9 cellular contexts compared by ENCODE assay signal in genomic region chr5:1772634-1773033, GRCh38. TPM values are rescaled to one million over a fixed set of nuclear protein-coding genes. Genes with fewer than 3 reads are reported as not detected.
DNase-seq lines count a peak whose midpoint lies in the region; ATAC-seq, FAIRE-seq and TF ChIP-seq lines count a peak whose summit lies in the region.
"Had no signal": no experiment of that assay in that cellular context is flagged by ENCODE, and none has a peak within 500 bp of the region (broad histone marks: within the 10 kb centered on the region; RNA-seq: fewer than 3 reads in every experiment).

No MANE protein-coding gene starts in this region.

- no peaks in the 10 kb centered on the region for H4K20me1 ChIP-seq in H9 (ENCODE audit: control insufficient read depth, insufficient read depth, insufficient read length)

- CTCF ChIA-PET in Panc1 (lab: Charles Lee): no interaction called here

- H3K27me3 ChIP-seq in H9 (ENCODE audit: insufficient read depth, low read length): no peaks in the 10 kb centered on the region
- no peaks in the 10 kb centered on the region for H3K27me3 ChIP-seq in Panc1 (ENCODE audit: control insufficient read depth, insufficient read depth, low read length)
- peaks cover 2% of the 10 kb centered on the region for H3K27me3 ChIP-seq in left ventricle myocardium inferior (ENCODE audit: low read depth)

- peaks cover 9 to 11% of the 10 kb centered on the region in 2 experiments; a peak in 4 of 5 replicates for H3K9me3 Mint-ChIP-seq in H9

- H3K23ac ChIP-seq in H9 (ENCODE audit: insufficient read length, low read depth, low read length): peak overlapping the region; percentile 40

- H3K9me3 ChIP-seq in H9 (ENCODE audit: control insufficient read depth, low read depth, low read length): no peaks in the 10 kb centered on the region
- no peaks in the 10 kb centered on the region for H3K9me3 ChIP-seq in Panc1 (ENCODE audit: control insufficient read depth, insufficient read depth, low read depth, low read length)
- no peaks in the 10 kb centered on the region for H3K9me3 ChIP-seq in left ventricle myocardium inferior (replicated peaks)

- no peaks in the 10 kb centered on the region for H3K79me2 ChIP-seq in H9 (ENCODE audit: insufficient read depth, low read length)

- no peak overlapping the region for H4K5ac ChIP-seq in H9 (ENCODE audit: insufficient read length, low read depth, low read length)

- no peak overlapping the region for H3T11ph ChIP-seq in H9 (ENCODE audit: low read length)

- no peak overlapping the region for H3K27ac ChIP-seq in H9 (ENCODE audit: insufficient read length, low read depth, low read length)
- no peak overlapping the region for H3K27ac ChIP-seq in Panc1 (ENCODE audit: low read length)
- no peak overlapping the region for H3K27ac ChIP-seq in left ventricle myocardium inferior (replicated peaks)

- no peaks in the 10 kb centered on the region for H3K79me1 ChIP-seq in H9 (ENCODE audit: insufficient read depth, low read depth, low read length, poor library complexity, severe bottlenecking)

- H3K9ac ChIP-seq in H9 (ENCODE audit: extremely low read depth, insufficient read length, low read length): no peak overlapping the region

- no peak overlapping the region for H2BK5ac ChIP-seq in H9 (ENCODE audit: insufficient read length, low read length)

- no peak overlapping the region for H2BK15ac ChIP-seq in H9 (ENCODE audit: low read depth, low read length)

- no peak overlapping the region for H3K18ac ChIP-seq in H9 (ENCODE audit: insufficient read length, low read depth, low read length)

- no peak overlapping the region for H3K4ac ChIP-seq in H9 (ENCODE audit: low read depth, low read length)

- H3K36me3 Mint-ChIP-seq in H9 (ENCODE audit: insufficient read depth in 1 of 3, low read depth in 3 of 3): no peaks in the 10 kb centered on the region; a peak in 1 of 7 replicates

- no peak overlapping the region for H3K4me3 Mint-ChIP-seq in H9

- intact Hi-C loops in Panc1 (cut with micrococcal nuclease; ENCODE audit: unreplicated experiment) (no loop called here), left ventricle myocardium inferior (cut with micrococcal nuclease) (no loop called here)

- H3K4me1 ChIP-seq in H9 (ENCODE audit: insufficient read depth, low read length): no peaks in the 10 kb centered on the region
- H3K4me1 ChIP-seq in Panc1 (ENCODE audit: control insufficient read depth, insufficient read depth, low read length): 0 out of 2 replicates have a peak, but pooled peaks cover 4% of the 10 kb centered on the region
- no peaks in the 10 kb centered on the region for H3K4me1 ChIP-seq in left ventricle myocardium inferior

- FAIRE-seq in D721Med (lab: Jason Lieb, UNC): no peak
- FAIRE-seq: frontal cortex had no signal

- H3K4me1 Mint-ChIP-seq in H9: peaks cover 4 to 6% of the 10 kb centered on the region in 2 experiments

- H2AFZ ChIP-seq in H9 (ENCODE audit: low read length): no peak overlapping the region

- H3K4me2 ChIP-seq in H9 (ENCODE audit: insufficient read depth, insufficient read length, low read length): no peak overlapping the region

- peak; percentile 87 for ATAC-seq in Panc1

- H3K14ac ChIP-seq in H9 (ENCODE audit: insufficient read depth, low read length): no peak overlapping the region

- H3K27me3 Mint-ChIP-seq in H9 (ENCODE audit: low read depth): peaks cover 6% of the 10 kb centered on the region; the same call in 1 of the 2 replicates

- BruUV-seq in Panc1 (replicated peaks; lab: Mats Ljungman, UMichigan): no TSS peak

- H2BK120ac ChIP-seq in H9 (ENCODE audit: low read depth, low read length, poor library complexity, severe bottlenecking): no peak overlapping the region

- H2AK5ac ChIP-seq in H9 (ENCODE audit: insufficient read length, low read length): no peak overlapping the region

- H2BK12ac ChIP-seq in H9 (ENCODE audit: insufficient read length, low read depth, low read length): no peak overlapping the region

- no peak overlapping the region for H2BK20ac ChIP-seq in H9 (ENCODE audit: low read depth, low read length, poor library complexity, severe bottlenecking)

- H4K91ac ChIP-seq in H9 (ENCODE audit: insufficient read length, low read depth, low read length): no peak overlapping the region

- no peaks in the 10 kb centered on the region for H3K23me2 ChIP-seq in H9 (ENCODE audit: insufficient read length, low read depth, low read length, poor library complexity, severe bottlenecking)

- H3K56ac ChIP-seq in H9 (ENCODE audit: insufficient read length, low read depth, low read length): no peak overlapping the region

- in situ Hi-C loops in Panc1 (cut with HindIII; ENCODE audit: low pct_unique_long_range_greater_than_20kb, low sequenced_read_pairs): no loop called here

- H3K36me3 ChIP-seq in Panc1 (ENCODE audit: control insufficient read depth, insufficient read depth, low read length) (no peaks in the 10 kb centered on the region), left ventricle myocardium inferior (no peaks in the 10 kb centered on the region)

- POLR2A ChIA-PET in Panc1 (lab: Charles Lee): no interaction called here

- H3K4me3 ChIP-seq in Panc1 (ENCODE audit: low read depth in 2 of 2, low read length in 2 of 2) (no peak overlapping the region), left ventricle myocardium inferior (no peak overlapping the region)

- peak; percentile 8 for TF ChIP-seq CTCF in D721Med (IDR thresholded peaks at IDR 0.05; ENCODE audit: insufficient read depth, missing control alignments)
- peak; percentile 25; the same call in 1 of the 3 replicates for TF ChIP-seq CTCF in H9 (conservative IDR thresholded peaks at IDR 0.05)
- peak; percentile 75; the same call in 1 of the 2 replicates for TF ChIP-seq CTCF in Panc1 (IDR thresholded peaks at IDR 0.05)
- peak; percentile 58 for TF ChIP-seq CTCF in left ventricle myocardium inferior (IDR thresholded peaks at IDR 0.05; ENCODE audit: borderline replicate concordance)

- DNase-seq in D721Med (ENCODE audit: insufficient read length, low spot score) (no peak), H9 (no peak), Panc1 (ENCODE audit: low read depth, low spot score) (no peak), left ventricle myocardium inferior (no peak), NCI-H1092 (lab: John Stamatoyannopoulos, UW) (no peak), epidermal melanocyte (ENCODE audit: insufficient read length, low spot score) (no peak), NCI-H187 treated with DMSO at 0.1 percent for 48 hours (lab: John Stamatoyannopoulos, UW) (no peak), T-helper 9 cell (no peak)

- no peak overlapping the region for H4K8ac ChIP-seq in H9 (replicated peaks; ENCODE audit: insufficient read length, low read depth, low read length)

- WGBS in H9 (ENCODE audit: extremely low coverage, insufficient read length, low lambda C conversion rate): no CpG with 5 or more reads among the region's 5 CpGs

- no peak overlapping the region for H3K27ac Mint-ChIP-seq in H9

RNA-seq across cellular contexts. Expression of gene MRPL36, which starts 27.0 kb away (rescaled TPM):
- total RNA-seq in H9 (2021): 67.3 and 68.9 TPM in 2 replicates
- total RNA-seq in Panc1 (2021; ENCODE audit: unreplicated experiment): 79.9 TPM
- polyA plus RNA-seq in Panc1 (2012; ENCODE audit: insufficient read length): 79.2 TPM
- 57.4 TPM for total RNA-seq in left ventricle myocardium inferior

RNA-seq across cellular contexts. Expression of gene NDUFS6, which starts 28.6 kb away (rescaled TPM):
- total RNA-seq in H9 (2021): 62.5 and 63.7 TPM in 2 replicates
- total RNA-seq in Panc1 (2021; ENCODE audit: unreplicated experiment): 70.6 TPM
- 299 TPM for polyA plus RNA-seq in Panc1 (2012; ENCODE audit: insufficient read length)
- 122 TPM for total RNA-seq in left ventricle myocardium inferior

Comparison
In these comparisons a context has a peak if more than half of its experiments do, and no peak if none do; other contexts are left out.
1. CTCF ChIP-seq: peak in every context shown above with its lines; median percentile 75 in Panc1; 58 in left ventricle myocardium inferior; 25 in H9; 8 in D721Med.